Comparison of ENCODE assay signal across 15 cellular contexts in the genomic region with DNA sequence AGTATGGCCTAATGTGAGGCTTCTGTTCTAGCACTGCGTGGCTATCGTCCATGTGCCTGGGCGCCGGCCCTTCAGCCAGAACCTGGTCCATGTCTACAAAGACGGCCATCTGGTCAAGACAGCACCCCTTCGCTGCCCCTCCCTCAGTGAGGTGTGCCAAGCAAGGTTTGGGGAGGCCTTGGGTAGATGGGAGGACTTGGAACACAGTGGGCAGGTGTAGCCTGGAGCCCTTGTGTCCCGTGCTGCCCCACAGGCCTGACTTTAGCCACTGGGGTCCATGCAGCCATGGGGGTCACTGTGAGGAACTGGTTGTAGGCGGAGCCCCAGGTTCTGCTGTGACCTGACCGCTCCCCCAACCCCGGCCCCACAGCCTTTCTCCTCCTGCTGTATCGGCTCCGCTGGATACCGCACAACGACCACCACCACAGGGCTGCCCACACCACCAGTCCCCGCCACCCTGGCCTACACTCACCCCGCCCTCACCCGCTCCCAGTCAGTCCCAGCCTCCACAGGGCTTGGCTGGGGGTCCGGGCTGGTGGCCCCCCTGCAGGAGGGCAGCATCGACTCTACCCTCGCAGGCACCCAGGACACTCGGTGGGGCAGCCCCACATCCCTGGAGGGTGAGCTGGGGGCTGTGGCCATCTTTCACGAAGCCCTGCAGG.
"Had no signal": no experiment of that assay in that cellular context is flagged by ENCODE, and none has a peak within 500 bp of the region (broad histone marks: within the 10 kb centered on the region; RNA-seq: fewer than 3 reads in every experiment).

No MANE protein-coding gene starts in this region.

- H3K27ac ChIP-seq: gastroesophageal sphincter, stomach, testis had no signal

- FAIRE-seq: small intestine had no signal

- DNase-seq: activated CD4-positive, alpha-beta T cell treated with anti-CD3 and anti-CD28 coated beads, Interleukin-2, amount 10 ng/mL, durations not matched to agents 7 days and 5 days; activated gamma-delta T cell treated with Interleukin-2 at 50 U/mL for 16 hours; activated naive CD8-positive, alpha-beta T cell treated with anti-CD3 and anti-CD28 coated beads for 36 hours; dermis blood vessel endothelial cell; effector memory CD8-positive, alpha-beta T cell; naive thymus-derived CD4-positive, alpha-beta T cell; small intestine; stimulated activated CD4-positive, alpha-beta T cell treated with anti-CD3 and anti-CD28 coated beads, Interleukin-4, amount 100 ng/mL, for 4 hours; stimulated activated CD8-positive, alpha-beta memory T cell treated with anti-CD3 and anti-CD28 coated beads, Interleukin-4, amount 100 ng/mL, for 48 hours; stomach; SW 1271; T-helper 9 cell; testis; upper lobe of left lung had no signal

- H3K4me1 ChIP-seq: testis had no signal

- H3K27me3 ChIP-seq: gastroesophageal sphincter, stomach, testis, upper lobe of left lung had no signal

- H3K9me3 ChIP-seq: gastroesophageal sphincter, stomach, testis, upper lobe of left lung had no signal

- H3K4me3 ChIP-seq: gastroesophageal sphincter, stomach, testis, upper lobe of left lung had no signal

- ATAC-seq: gastroesophageal sphincter; naive thymus-derived CD4-positive, alpha-beta T cell had no signal
